In the genomic region with DNA sequence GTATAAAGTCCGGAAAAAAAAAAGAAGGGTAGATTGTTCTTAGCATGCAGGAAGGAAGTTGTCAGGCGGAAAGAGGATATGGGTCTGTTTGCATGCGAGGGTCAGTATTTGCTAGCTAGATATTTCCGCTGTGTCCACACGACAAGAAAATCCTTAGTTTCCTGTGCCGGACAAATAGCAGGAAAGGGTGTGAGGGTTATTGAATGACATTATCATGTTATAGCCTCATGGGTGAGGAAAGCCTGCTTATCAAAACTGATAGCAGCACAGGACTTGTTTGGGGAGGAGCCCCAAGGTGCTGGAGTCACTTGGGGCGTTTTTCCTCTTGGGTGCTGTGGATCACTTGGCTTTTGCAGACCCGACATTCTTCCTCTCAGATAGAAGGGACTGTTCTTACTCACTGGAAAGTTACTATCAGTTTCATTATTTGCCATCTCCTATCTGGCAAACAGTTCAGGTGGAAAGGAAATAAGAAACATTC, we compare ENCODE assay signal across 9 cellular contexts.
A peak's percentile ranks its signal among the peaks of the same experiment; 100 is the strongest.
DNase-seq lines count a peak whose midpoint lies in the region; ATAC-seq and TF ChIP-seq lines count a peak whose summit lies in the region.
"Had no signal": no experiment of that assay in that cellular context is flagged by ENCODE, and none has a peak within 500 bp of the region (broad histone marks: within the 10 kb centered on the region; RNA-seq: fewer than 3 reads in every experiment).

No MANE protein-coding gene starts in this region.

- no peak for TF ChIP-seq CTCF in endothelial cell (IDR thresholded peaks at IDR 0.05; ENCODE audit: unreplicated experiment)
- TF ChIP-seq CTCF in gastrocnemius medialis (IDR thresholded peaks at IDR 0.05 in 4 of 5, conservative IDR thresholded peaks at IDR 0.05 in 1 of 5) = no peak
- no peak for TF ChIP-seq CTCF in ascending aorta (IDR thresholded peaks at IDR 0.05)

- no peaks in the 10 kb centered on the region for H3K9me3 Mint-ChIP-seq in endothelial cell (ENCODE audit: unreplicated experiment)
- H3K9me3 Mint-ChIP-seq: dendritic cell treated with granulocyte-macrophage colony-stimulating factor and Interleukin-4, amounts not matched to agents 40 ng/mL and 50 ng/mL, for 4 days had no signal

- H3K27me3 ChIP-seq in gastrocnemius medialis = no peaks in the 10 kb centered on the region
- no peaks in the 10 kb centered on the region for H3K27me3 ChIP-seq in ascending aorta

- H3K36me3 Mint-ChIP-seq in endothelial cell (ENCODE audit: low read depth, unreplicated experiment) = no peaks in the 10 kb centered on the region

- H3K4me3 ChIP-seq in gastrocnemius medialis (no peak overlapping the region), ascending aorta (no peak overlapping the region)

- H3K36me3 ChIP-seq in gastrocnemius medialis = no peaks in the 10 kb centered on the region
- no peaks in the 10 kb centered on the region for H3K36me3 ChIP-seq in ascending aorta

- peaks cover 50% of the 10 kb centered on the region for H3K4me1 Mint-ChIP-seq in endothelial cell (ENCODE audit: unreplicated experiment)

- intact Hi-C loops in gastrocnemius medialis (cut with DNase I; ENCODE audit: low total_unique reads) = no loop called here
- intact Hi-C loops in ascending aorta (cut with DNase I) = no loop called here

- H3K27ac ChIP-seq in gastrocnemius medialis = peak overlapping the region in 2 of 4 donors; percentile 37 to 41
- no peak overlapping the region for H3K27ac ChIP-seq in ascending aorta

- peak overlapping the region; percentile 94 for H3K27ac Mint-ChIP-seq in endothelial cell (ENCODE audit: unreplicated experiment)
- H3K27ac Mint-ChIP-seq: dendritic cell treated with granulocyte-macrophage colony-stimulating factor and Interleukin-4, amounts not matched to agents 40 ng/mL and 50 ng/mL, for 4 days had no signal

- peaks cover 3% of the 10 kb centered on the region for H3K27me3 Mint-ChIP-seq in endothelial cell (ENCODE audit: unreplicated experiment)

- in situ Hi-C loops in gastrocnemius medialis (cut with MboI; ENCODE audit: low sequenced_read_pairs in 4 of 4) = no loop called here

- peak; percentile 62 for ATAC-seq in GM19372 (IDR thresholded peaks at IDR 0.05; ENCODE audit: low read depth, unreplicated experiment)
- ATAC-seq in HG03432 (IDR thresholded peaks at IDR 0.05; ENCODE audit: unreplicated experiment) = peak; percentile 87
- peak; percentile 21 to 46 for ATAC-seq in gastrocnemius medialis

- DNase-seq in endothelial cell (ENCODE audit: low spot score) (peak; percentile 44), gastrocnemius medialis (no peak), AG08395 (ENCODE audit: low spot score) (no peak), ascending aorta (ENCODE audit: low spot score in 2 of 2) (no peak), NCI-H2081 treated with DMSO at 0.1 percent for 48 hours (lab: John Stamatoyannopoulos, UW) (no peak), SKM-1 treated with dmso at 0.1 percent for 144 hours (lab: John Stamatoyannopoulos, UW; ENCODE audit: unreplicated experiment) (no peak)

- no peaks in the 10 kb centered on the region for H3K9me3 ChIP-seq in gastrocnemius medialis
- H3K9me3 ChIP-seq in ascending aorta = no peaks in the 10 kb centered on the region

- no peak for TF ChIP-seq POLR2A in gastrocnemius medialis (IDR thresholded peaks at IDR 0.05)

- no peak overlapping the region for H3K4me3 Mint-ChIP-seq in endothelial cell (ENCODE audit: unreplicated experiment)
- H3K4me3 Mint-ChIP-seq: dendritic cell treated with granulocyte-macrophage colony-stimulating factor and Interleukin-4, amounts not matched to agents 40 ng/mL and 50 ng/mL, for 4 days had no signal

- H3K4me1 ChIP-seq in gastrocnemius medialis (peaks cover 31 to 42% of the 10 kb centered on the region in 2 donors), ascending aorta (peaks cover 0 to 4% of the 10 kb centered on the region in 2 donors)

Comparison
In these comparisons a context has a peak if more than half of its experiments do, and no peak if none do; other contexts are left out.
1. ATAC-seq: peak in every context shown above with its lines; median percentile 87 in HG03432; 62 in GM19372; 34 in gastrocnemius medialis.